Comparison of ENCODE assay signal across 1 cellular context in the genomic region with DNA sequence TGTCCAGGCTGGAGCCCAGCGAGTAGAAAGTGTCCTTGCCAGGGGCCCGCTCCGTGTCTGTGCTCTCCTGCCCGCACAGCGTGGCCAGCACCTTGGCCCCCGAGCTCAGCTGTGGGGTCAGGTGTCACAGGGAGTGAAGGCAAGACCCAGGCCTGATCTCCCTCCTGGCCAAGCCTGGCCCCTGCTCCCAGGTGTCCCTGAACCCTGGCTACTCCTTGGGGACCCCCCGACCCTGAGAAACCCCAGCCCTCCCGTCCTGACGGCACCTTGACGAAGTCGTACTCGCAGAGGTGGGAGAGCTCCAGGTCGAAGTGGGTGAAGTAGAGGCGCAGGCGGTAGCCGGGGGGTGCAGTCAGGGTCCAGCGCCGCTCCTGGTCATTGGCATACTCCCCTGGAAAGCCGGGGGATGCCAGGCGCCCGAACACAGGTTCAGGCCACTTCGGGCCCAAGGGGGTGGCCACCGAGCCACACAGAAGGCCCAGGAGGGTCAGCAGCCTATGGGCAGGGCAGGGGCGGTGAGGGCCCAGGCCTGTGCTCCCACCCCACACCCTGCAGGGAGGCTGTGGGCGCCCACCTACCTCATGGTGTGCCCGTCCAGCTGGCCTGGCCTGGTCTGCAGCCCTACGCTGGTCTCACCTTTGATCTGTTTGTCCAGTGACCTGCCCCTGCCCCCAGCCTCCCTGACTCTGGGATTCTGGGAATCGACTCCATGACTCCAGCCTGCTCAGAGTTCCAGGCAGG.
TF ChIP-seq lines count a peak whose summit lies in the region.

Gene MASP2 (minus strand): TSS at position 615 of the 741 bp plus-strand sequence. CDS start 32 bp downstream, at position 583.

TF ChIP-seq in HepG2, 621 proteins besides CTCF, POLR2A, EP300 and RAD21 (continued from another document and continues in another):
- TF ChIP-seq HNF1A (IDR thresholded peaks at IDR 0.05; ENCODE audit: low read depth) (no peak), HNF1A (CRISPR knock-in tag; IDR thresholded peaks at IDR 0.05; ENCODE audit: borderline replicate concordance) (no peak), ZKSCAN8 (CRISPR knock-in tag; IDR thresholded peaks at IDR 0.05; ENCODE audit: borderline replicate concordance) (0 out of 2 replicates have a peak, but pooled peaks have one; percentile 5), ISL2 (CRISPR knock-in tag; IDR thresholded peaks at IDR 0.05) (0 out of 2 replicates have a peak, but pooled peaks have one; percentile 25), ZNF672 (CRISPR knock-in tag; IDR thresholded peaks at IDR 0.05) (no peak), ASH2L (IDR thresholded peaks at IDR 0.05; ENCODE audit: insufficient read length, low read depth, low read length) (no peak), NR2F6 (IDR thresholded peaks at IDR 0.05) (peak; percentile 64; the same call in 1 of the 2 replicates), NR2F6 (CRISPR knock-in tag; IDR thresholded peaks at IDR 0.05) (peak; percentile 87), SSRP1 (CRISPR knock-in tag; IDR thresholded peaks at IDR 0.05) (no peak), NR2F1 (CRISPR knock-in tag; IDR thresholded peaks at IDR 0.05) (peak; percentile 64 to 68; a peak in 3 of 4 replicates), SP4 (CRISPR knock-in tag; IDR thresholded peaks at IDR 0.05) (no peak), ZNF331 (CRISPR knock-in tag; IDR thresholded peaks at IDR 0.05) (peak; percentile 42; the same call in 1 of the 2 replicates), MATR3 (CRISPR knock-in tag; IDR thresholded peaks at IDR 0.05) (no peak), NCOA1 (CRISPR knock-in tag; IDR thresholded peaks at IDR 0.05) (no peak), THRA (CRISPR knock-in tag; IDR thresholded peaks at IDR 0.05; ENCODE audit: borderline replicate concordance) (peak; percentile 71; the same call in 1 of the 2 replicates), SAFB2 (CRISPR knock-in tag; IDR thresholded peaks at IDR 0.05; ENCODE audit: borderline replicate concordance, low read depth) (peak; percentile 30; the same call in 1 of the 2 replicates), ZFP62 (CRISPR knock-in tag; IDR thresholded peaks at IDR 0.05) (no peak), YEATS4 (CRISPR knock-in tag; IDR thresholded peaks at IDR 0.05; ENCODE audit: borderline replicate concordance) (peak; percentile 74), ZNF775 (CRISPR knock-in tag; IDR thresholded peaks at IDR 0.05; ENCODE audit: borderline replicate concordance) (no peak), MAF1 (CRISPR knock-in tag; IDR thresholded peaks at IDR 0.05; ENCODE audit: borderline replicate concordance) (no peak), NFKBIZ (CRISPR knock-in tag; IDR thresholded peaks at IDR 0.05) (no peak), ZNF83 (CRISPR knock-in tag; IDR thresholded peaks at IDR 0.05; ENCODE audit: borderline replicate concordance) (peak; percentile 68; the same call in 1 of the 2 replicates), MYNN (CRISPR knock-in tag; IDR thresholded peaks at IDR 0.05; ENCODE audit: low read depth) (no peak), MAFF (IDR thresholded peaks at IDR 0.05; ENCODE audit: low read depth, low read length) (no peak), ZBTB7A (CRISPR knock-in tag; IDR thresholded peaks at IDR 0.05) (no peak), LCORL (IDR thresholded peaks at IDR 0.05) (no peak), LCORL (CRISPR knock-in tag; IDR thresholded peaks at IDR 0.05) (peak; percentile 72), ESRRA (CRISPR knock-in tag; IDR thresholded peaks at IDR 0.05; ENCODE audit: low read depth) (0 out of 2 replicates have a peak, but pooled peaks have one; percentile 38), ZNF768 (CRISPR knock-in tag; IDR thresholded peaks at IDR 0.05) (peak; percentile 50; the same call in 1 of the 2 replicates), ZNF766 (CRISPR knock-in tag; IDR thresholded peaks at IDR 0.05; ENCODE audit: borderline replicate concordance) (0 out of 2 replicates have a peak, but pooled peaks have one; percentile 5), ZNF563 (CRISPR knock-in tag; IDR thresholded peaks at IDR 0.05) (0 out of 2 replicates have a peak, but pooled peaks have one; percentile 14), TBX2 (CRISPR knock-in tag; IDR thresholded peaks at IDR 0.05; ENCODE audit: borderline replicate concordance) (no peak; the same call in 1 of the 2 replicates), GATAD1 (CRISPR knock-in tag; IDR thresholded peaks at IDR 0.05) (peak; percentile 66), CEBPG (CRISPR knock-in tag; IDR thresholded peaks at IDR 0.05) (peak; percentile 28; the same call in 1 of the 2 replicates), ZNF891 (CRISPR knock-in tag; IDR thresholded peaks at IDR 0.05) (no peak; the same call in 1 of the 2 replicates), ZSCAN21 (CRISPR knock-in tag; IDR thresholded peaks at IDR 0.05; ENCODE audit: borderline replicate concordance) (peak; percentile 78), HOXA3 (CRISPR knock-in tag; IDR thresholded peaks at IDR 0.05) (peak; percentile 76), ARNT2 (CRISPR knock-in tag; IDR thresholded peaks at IDR 0.05; ENCODE audit: low read depth) (no peak), DMAP1 (CRISPR knock-in tag; IDR thresholded peaks at IDR 0.05) (peak; percentile 62; the same call in 1 of the 2 replicates), ZNF567 (CRISPR knock-in tag; IDR thresholded peaks at IDR 0.05; ENCODE audit: borderline replicate concordance) (peak; percentile 44; the same call in 1 of the 2 replicates), ZBTB43 (CRISPR knock-in tag; conservative IDR thresholded peaks at IDR 0.05) (no peak), PHB2 (IDR thresholded peaks at IDR 0.05; ENCODE audit: partially characterized antibody) (no peak), KMT2B (CRISPR knock-in tag; IDR thresholded peaks at IDR 0.05) (no peak), MED8 (CRISPR knock-in tag; IDR thresholded peaks at IDR 0.05; ENCODE audit: insufficient replicate concordance) (peak; percentile 29), FOXO1 (CRISPR knock-in tag; IDR thresholded peaks at IDR 0.05) (peak; percentile 25; the same call in 1 of the 2 replicates), ZNF414 (CRISPR knock-in tag; IDR thresholded peaks at IDR 0.05) (no peak), ZNF878 (CRISPR knock-in tag; IDR thresholded peaks at IDR 0.05) (no peak)
- TF ChIP-seq, protein P1, sequence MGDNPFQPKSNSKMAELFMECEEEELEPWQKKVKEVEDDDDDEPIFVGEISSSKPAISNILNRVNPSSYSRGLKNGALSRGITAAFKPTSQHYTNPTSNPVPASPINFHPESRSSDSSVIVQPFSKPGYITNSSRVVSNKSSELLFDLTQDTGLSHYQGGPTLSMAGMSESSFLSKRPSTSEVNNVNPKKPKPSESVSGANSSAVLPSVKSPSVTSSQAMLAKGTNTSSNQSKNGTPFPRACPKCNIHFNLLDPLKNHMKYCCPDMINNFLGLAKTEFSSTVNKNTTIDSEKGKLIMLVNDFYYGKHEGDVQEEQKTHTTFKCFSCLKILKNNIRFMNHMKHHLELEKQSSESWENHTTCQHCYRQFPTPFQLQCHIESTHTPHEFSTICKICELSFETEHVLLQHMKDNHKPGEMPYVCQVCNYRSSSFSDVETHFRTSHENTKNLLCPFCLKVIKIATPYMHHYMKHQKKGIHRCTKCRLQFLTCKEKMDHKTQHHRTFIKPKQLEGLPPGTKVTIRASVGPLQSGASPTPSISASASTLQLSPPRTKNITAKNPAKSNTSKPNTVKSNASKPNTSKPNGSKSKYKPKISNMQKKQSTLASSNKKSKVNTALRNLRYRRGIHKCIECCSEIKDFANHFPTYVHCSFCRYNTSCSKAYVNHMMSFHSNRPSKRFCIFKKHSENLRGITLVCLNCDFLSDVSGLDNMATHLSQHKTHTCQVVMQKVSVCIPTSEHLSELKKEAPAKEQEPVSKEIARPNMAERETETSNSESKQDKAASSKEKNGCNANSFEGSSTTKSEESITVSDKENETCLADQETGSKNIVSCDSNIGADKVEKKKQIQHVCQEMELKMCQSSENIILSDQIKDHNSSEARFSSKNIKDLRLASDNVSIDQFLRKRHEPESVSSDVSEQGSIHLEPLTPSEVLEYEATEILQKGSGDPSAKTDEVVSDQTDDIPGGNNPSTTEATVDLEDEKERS (CRISPR knock-in tag; IDR thresholded peaks at IDR 0.05) = no peak
- TF ChIP-seq, protein P2, sequence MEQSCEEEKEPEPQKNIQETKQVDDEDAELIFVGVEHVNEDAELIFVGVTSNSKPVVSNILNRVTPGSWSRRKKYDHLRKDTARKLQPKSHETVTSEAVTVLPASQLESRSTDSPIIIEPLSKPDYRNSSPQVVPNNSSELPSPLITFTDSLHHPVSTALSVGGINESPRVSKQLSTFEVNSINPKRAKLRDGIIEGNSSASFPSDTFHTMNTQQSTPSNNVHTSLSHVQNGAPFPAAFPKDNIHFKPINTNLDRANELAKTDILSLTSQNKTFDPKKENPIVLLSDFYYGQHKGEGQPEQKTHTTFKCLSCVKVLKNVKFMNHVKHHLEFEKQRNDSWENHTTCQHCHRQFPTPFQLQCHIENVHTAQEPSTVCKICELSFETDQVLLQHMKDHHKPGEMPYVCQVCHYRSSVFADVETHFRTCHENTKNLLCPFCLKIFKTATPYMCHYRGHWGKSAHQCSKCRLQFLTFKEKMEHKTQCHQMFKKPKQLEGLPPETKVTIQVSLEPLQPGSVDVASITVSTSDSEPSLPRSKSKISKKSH (CRISPR knock-in tag; IDR thresholded peaks at IDR 0.05; ENCODE audit: borderline replicate concordance) = 0 out of 2 replicates have a peak, but pooled peaks have one; percentile 16
- TF ChIP-seq, protein P3, sequence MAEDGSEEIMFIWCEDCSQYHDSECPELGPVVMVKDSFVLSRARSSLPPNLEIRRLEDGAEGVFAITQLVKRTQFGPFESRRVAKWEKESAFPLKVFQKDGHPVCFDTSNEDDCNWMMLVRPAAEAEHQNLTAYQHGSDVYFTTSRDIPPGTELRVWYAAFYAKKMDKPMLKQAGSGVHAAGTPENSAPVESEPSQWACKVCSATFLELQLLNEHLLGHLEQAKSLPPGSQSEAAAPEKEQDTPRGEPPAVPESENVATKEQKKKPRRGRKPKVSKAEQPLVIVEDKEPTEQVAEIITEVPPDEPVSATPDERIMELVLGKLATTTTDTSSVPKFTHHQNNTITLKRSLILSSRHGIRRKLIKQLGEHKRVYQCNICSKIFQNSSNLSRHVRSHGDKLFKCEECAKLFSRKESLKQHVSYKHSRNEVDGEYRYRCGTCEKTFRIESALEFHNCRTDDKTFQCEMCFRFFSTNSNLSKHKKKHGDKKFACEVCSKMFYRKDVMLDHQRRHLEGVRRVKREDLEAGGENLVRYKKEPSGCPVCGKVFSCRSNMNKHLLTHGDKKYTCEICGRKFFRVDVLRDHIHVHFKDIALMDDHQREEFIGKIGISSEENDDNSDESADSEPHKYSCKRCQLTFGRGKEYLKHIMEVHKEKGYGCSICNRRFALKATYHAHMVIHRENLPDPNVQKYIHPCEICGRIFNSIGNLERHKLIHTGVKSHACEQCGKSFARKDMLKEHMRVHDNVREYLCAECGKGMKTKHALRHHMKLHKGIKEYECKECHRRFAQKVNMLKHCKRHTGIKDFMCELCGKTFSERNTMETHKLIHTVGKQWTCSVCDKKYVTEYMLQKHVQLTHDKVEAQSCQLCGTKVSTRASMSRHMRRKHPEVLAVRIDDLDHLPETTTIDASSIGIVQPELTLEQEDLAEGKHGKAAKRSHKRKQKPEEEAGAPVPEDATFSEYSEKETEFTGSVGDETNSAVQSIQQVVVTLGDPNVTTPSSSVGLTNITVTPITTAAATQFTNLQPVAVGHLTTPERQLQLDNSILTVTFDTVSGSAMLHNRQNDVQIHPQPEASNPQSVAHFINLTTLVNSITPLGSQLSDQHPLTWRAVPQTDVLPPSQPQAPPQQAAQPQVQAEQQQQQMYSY (CRISPR knock-in tag; IDR thresholded peaks at IDR 0.05) = no peak
